26 cellular contexts compared by ENCODE assay signal in genomic region chr16:15876503-15876902, GRCh38. TPM values are rescaled to one million over a fixed set of nuclear protein-coding genes. Genes with fewer than 3 reads are reported as not detected.
"Had no signal": no experiment of that assay in that cellular context is flagged by ENCODE, and none has a peak within 500 bp of the region (broad histone marks: within the 10 kb centered on the region; RNA-seq: fewer than 3 reads in every experiment).

No MANE protein-coding gene starts in this region.

- ATAC-seq: activated CD4-positive, alpha-beta T cell treated with anti-CD3 and anti-CD28 coated beads for 36 hours; activated T-helper 17 cell treated with anti-CD3 and anti-CD28 coated beads, Interleukin-2, amount 50 U/mL, for 72 hours; Right ventricle myocardium inferior; T-cell had no signal

- H3K4me2 ChIP-seq: KMS-11 had no signal

- H3K9ac ChIP-seq: KMS-11 had no signal

- H3K4me3 ChIP-seq: SK-N-MC had no signal

- H3K27ac ChIP-seq: KMS-11, SK-N-MC, WERI-Rb-1 had no signal

- DNase-seq: activated CD4-positive, alpha-beta memory T cell treated with anti-CD3 and anti-CD28 coated beads, Interleukin-2, amount 10 ng/mL, durations not matched to agents 7 days and 5 days; activated CD4-positive, alpha-beta T cell treated with anti-CD3 and anti-CD28 coated beads for 36 hours; activated CD4-positive, alpha-beta T cell treated with anti-CD3 and anti-CD28 coated beads, Interleukin-2, amount 50 U/mL, for 1 hour; activated gamma-delta T cell; activated naive CD4-positive, alpha-beta T cell treated with anti-CD3 and anti-CD28 coated beads, Interleukin-2, amount 10 ng/mL, durations not matched to agents 7 days and 5 days; activated naive CD8-positive, alpha-beta T cell treated with anti-CD3 and anti-CD28 coated beads for 36 hours; activated T-cell treated with anti-CD3 and anti-CD28 coated beads for 4 hours; activated T-cell treated with anti-CD3 and anti-CD28 coated beads, Interleukin-2, amount 50 U/mL, for 48 hours; caudate nucleus; NCI-H1092; NCI-H1417; NCI-H1930; NCI-H2107; NCI-H2171 treated with DMSO at 0.1 percent for 48 hours; NCI-H226; NCI-H526 treated with DMSO at 0.1 percent for 48 hours; T-cell; WERI-Rb-1 had no signal

RNA-seq across cellular contexts. Expression of gene MYH11, which starts 19.7 kb away (rescaled TPM):
- total RNA-seq: activated CD4-positive, alpha-beta T cell treated with anti-CD3 and anti-CD28 coated beads for 36 hours; activated CD8-positive, alpha-beta memory T cell treated with anti-CD3 and anti-CD28 coated beads for 36 hours; activated naive CD8-positive, alpha-beta T cell treated with anti-CD3 and anti-CD28 coated beads for 36 hours; activated T-helper 17 cell treated with anti-CD3 and anti-CD28 coated beads, Interleukin-2, amount 50 U/mL, for 72 hours; MCF 10A; RPMI7951; T-helper 2 cell treated with Interferon-gamma antibody and Interleukin-4, amounts not matched to agents 100 ng/mL and 5 ng/mL, for 36 hours had no signal
